In the genomic region with DNA sequence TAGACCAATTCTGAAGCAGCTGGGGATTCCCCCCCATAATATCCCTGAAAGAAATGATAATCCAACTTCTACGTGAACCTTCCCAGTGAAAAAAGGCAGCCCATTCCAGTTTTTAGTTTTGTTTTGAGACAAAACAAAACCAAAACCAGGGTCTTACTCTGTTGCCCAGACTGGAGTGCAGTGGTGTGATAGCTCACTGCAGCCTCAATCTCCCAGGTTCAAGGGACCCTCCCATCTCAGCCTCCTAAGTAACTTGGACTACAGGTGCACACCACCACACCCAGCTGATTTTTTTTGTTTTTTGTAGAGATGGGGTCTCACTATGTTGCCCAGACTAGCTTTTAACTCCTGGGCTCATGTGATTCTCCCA, we compare ENCODE assay signal across 2 cellular contexts.
TF ChIP-seq lines count a peak whose summit lies in the region.

No MANE protein-coding gene starts in this region.

TF ChIP-seq in SK-N-SH, 30 proteins besides CTCF, POLR2A, EP300 and RAD21 (continued from another document):
- TF ChIP-seq, protein P1, sequence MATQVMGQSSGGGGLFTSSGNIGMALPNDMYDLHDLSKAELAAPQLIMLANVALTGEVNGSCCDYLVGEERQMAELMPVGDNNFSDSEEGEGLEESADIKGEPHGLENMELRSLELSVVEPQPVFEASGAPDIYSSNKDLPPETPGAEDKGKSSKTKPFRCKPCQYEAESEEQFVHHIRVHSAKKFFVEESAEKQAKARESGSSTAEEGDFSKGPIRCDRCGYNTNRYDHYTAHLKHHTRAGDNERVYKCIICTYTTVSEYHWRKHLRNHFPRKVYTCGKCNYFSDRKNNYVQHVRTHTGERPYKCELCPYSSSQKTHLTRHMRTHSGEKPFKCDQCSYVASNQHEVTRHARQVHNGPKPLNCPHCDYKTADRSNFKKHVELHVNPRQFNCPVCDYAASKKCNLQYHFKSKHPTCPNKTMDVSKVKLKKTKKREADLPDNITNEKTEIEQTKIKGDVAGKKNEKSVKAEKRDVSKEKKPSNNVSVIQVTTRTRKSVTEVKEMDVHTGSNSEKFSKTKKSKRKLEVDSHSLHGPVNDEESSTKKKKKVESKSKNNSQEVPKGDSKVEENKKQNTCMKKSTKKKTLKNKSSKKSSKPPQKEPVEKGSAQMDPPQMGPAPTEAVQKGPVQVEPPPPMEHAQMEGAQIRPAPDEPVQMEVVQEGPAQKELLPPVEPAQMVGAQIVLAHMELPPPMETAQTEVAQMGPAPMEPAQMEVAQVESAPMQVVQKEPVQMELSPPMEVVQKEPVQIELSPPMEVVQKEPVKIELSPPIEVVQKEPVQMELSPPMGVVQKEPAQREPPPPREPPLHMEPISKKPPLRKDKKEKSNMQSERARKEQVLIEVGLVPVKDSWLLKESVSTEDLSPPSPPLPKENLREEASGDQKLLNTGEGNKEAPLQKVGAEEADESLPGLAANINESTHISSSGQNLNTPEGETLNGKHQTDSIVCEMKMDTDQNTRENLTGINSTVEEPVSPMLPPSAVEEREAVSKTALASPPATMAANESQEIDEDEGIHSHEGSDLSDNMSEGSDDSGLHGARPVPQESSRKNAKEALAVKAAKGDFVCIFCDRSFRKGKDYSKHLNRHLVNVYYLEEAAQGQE (IDR thresholded peaks at IDR 0.05; ENCODE audit: low read depth, low read length) = no peak
- TF ChIP-seq ELF1 (IDR thresholded peaks at IDR 0.05) = no peak
- TF ChIP-seq EZH2phosphoT487 (IDR thresholded peaks at IDR 0.05; ENCODE audit: borderline replicate concordance, low read depth) = no peak
- TF ChIP-seq, protein P2, sequence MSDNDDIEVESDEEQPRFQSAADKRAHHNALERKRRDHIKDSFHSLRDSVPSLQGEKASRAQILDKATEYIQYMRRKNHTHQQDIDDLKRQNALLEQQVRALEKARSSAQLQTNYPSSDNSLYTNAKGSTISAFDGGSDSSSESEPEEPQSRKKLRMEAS (IDR thresholded peaks at IDR 0.05; ENCODE audit: low read depth) = no peak
- TF ChIP-seq TAF1 (IDR thresholded peaks at IDR 0.05; ENCODE audit: borderline replicate concordance, low read depth, low read length) = no peak
- TF ChIP-seq RCOR1 (IDR thresholded peaks at IDR 0.05; ENCODE audit: low read length) = no peak
- no peak for TF ChIP-seq TEAD4 (IDR thresholded peaks at IDR 0.05; ENCODE audit: borderline replicate concordance, insufficient read depth)
- no peak for TF ChIP-seq YY1 (IDR thresholded peaks at IDR 0.05; ENCODE audit: low read depth)
- no peak for TF ChIP-seq NFIC (IDR thresholded peaks at IDR 0.05; ENCODE audit: borderline replicate concordance)
- TF ChIP-seq GATA2 (CRISPR knock-in tag; IDR thresholded peaks at IDR 0.05) = no peak
- no peak for TF ChIP-seq POLR2AphosphoS5 (IDR thresholded peaks at IDR 0.05; ENCODE audit: low read depth, low read length)
- TF ChIP-seq FOSL2 (IDR thresholded peaks at IDR 0.05; ENCODE audit: borderline replicate concordance, low read depth) = no peak
- TF ChIP-seq NRF1 (IDR thresholded peaks at IDR 0.05; ENCODE audit: low read depth, low read length) = no peak

TF ChIP-seq in SK-N-SH treated with all-trans-retinoic acid at 6 μM for 48 hours, 23 proteins besides CTCF, POLR2A, EP300 and RAD21 (continued from another document):
- TF ChIP-seq ISL1 (CRISPR knock-in tag; IDR thresholded peaks at IDR 0.05) = no peak
- no peak for TF ChIP-seq ZC3H10 (CRISPR knock-in tag; IDR thresholded peaks at IDR 0.05)
- no peak for TF ChIP-seq RARB (CRISPR knock-in tag; IDR thresholded peaks at IDR 0.05)
- TF ChIP-seq CSDC2 (CRISPR knock-in tag; IDR thresholded peaks at IDR 0.05) = no peak
- TF ChIP-seq GLIS3 (CRISPR knock-in tag; IDR thresholded peaks at IDR 0.05) = no peak
- TF ChIP-seq, protein P3, sequence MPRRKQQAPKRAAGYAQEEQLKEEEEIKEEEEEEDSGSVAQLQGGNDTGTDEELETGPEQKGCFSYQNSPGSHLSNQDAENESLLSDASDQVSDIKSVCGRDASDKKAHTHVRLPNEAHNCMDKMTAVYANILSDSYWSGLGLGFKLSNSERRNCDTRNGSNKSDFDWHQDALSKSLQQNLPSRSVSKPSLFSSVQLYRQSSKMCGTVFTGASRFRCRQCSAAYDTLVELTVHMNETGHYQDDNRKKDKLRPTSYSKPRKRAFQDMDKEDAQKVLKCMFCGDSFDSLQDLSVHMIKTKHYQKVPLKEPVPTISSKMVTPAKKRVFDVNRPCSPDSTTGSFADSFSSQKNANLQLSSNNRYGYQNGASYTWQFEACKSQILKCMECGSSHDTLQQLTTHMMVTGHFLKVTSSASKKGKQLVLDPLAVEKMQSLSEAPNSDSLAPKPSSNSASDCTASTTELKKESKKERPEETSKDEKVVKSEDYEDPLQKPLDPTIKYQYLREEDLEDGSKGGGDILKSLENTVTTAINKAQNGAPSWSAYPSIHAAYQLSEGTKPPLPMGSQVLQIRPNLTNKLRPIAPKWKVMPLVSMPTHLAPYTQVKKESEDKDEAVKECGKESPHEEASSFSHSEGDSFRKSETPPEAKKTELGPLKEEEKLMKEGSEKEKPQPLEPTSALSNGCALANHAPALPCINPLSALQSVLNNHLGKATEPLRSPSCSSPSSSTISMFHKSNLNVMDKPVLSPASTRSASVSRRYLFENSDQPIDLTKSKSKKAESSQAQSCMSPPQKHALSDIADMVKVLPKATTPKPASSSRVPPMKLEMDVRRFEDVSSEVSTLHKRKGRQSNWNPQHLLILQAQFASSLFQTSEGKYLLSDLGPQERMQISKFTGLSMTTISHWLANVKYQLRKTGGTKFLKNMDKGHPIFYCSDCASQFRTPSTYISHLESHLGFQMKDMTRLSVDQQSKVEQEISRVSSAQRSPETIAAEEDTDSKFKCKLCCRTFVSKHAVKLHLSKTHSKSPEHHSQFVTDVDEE (CRISPR knock-in tag; IDR thresholded peaks at IDR 0.05) = no peak
- TF ChIP-seq ZFP30 (CRISPR knock-in tag; IDR thresholded peaks at IDR 0.05) = no peak
- no peak for TF ChIP-seq ESRRG (CRISPR knock-in tag; IDR thresholded peaks at IDR 0.05)
- no peak for TF ChIP-seq PPARA (CRISPR knock-in tag; IDR thresholded peaks at IDR 0.05; ENCODE audit: borderline replicate concordance)
- TF ChIP-seq TCF4 (CRISPR knock-in tag; IDR thresholded peaks at IDR 0.05; ENCODE audit: borderline replicate concordance) = no peak
- TF ChIP-seq, protein P4, sequence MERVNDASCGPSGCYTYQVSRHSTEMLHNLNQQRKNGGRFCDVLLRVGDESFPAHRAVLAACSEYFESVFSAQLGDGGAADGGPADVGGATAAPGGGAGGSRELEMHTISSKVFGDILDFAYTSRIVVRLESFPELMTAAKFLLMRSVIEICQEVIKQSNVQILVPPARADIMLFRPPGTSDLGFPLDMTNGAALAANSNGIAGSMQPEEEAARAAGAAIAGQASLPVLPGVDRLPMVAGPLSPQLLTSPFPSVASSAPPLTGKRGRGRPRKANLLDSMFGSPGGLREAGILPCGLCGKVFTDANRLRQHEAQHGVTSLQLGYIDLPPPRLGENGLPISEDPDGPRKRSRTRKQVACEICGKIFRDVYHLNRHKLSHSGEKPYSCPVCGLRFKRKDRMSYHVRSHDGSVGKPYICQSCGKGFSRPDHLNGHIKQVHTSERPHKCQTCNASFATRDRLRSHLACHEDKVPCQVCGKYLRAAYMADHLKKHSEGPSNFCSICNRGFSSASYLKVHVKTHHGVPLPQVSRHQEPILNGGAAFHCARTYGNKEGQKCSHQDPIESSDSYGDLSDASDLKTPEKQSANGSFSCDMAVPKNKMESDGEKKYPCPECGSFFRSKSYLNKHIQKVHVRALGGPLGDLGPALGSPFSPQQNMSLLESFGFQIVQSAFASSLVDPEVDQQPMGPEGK (CRISPR knock-in tag; IDR thresholded peaks at IDR 0.05; ENCODE audit: borderline replicate concordance) = no peak
- no peak for TF ChIP-seq OSR1 (CRISPR knock-in tag; IDR thresholded peaks at IDR 0.05)
